Comparison of ENCODE assay signal across 1 cellular context in genomic region chr2:85890522-85891176, GRCh38.
TF ChIP-seq lines count a peak whose summit lies in the region.

No MANE protein-coding gene starts in this region.

TF ChIP-seq in SK-N-SH, 30 proteins besides CTCF, POLR2A, EP300 and RAD21 (continued from another document):
- TF ChIP-seq ZBTB33 (IDR thresholded peaks at IDR 0.05; ENCODE audit: borderline replicate concordance, low read depth): no peak
- TF ChIP-seq RXRA (IDR thresholded peaks at IDR 0.05; ENCODE audit: borderline replicate concordance, low read depth): no peak
